ENCODE assay signal across 9 cellular contexts in genomic region chr11:5204787-5205186, GRCh38. TPM values are rescaled to one million over a fixed set of nuclear protein-coding genes. Genes with fewer than 3 reads are reported as not detected.
DNase-seq lines count a peak whose midpoint lies in the region; ATAC-seq and TF ChIP-seq lines count a peak whose summit lies in the region.
"Had no signal": no experiment of that assay in that cellular context is flagged by ENCODE, and none has a peak within 500 bp of the region (broad histone marks: within the 10 kb centered on the region; RNA-seq: fewer than 3 reads in every experiment).

No MANE protein-coding gene starts in this region.

- DNase-seq in COR-L47 (lab: John Stamatoyannopoulos, UW) (peak; percentile 1), GM19240 (ENCODE audit: insufficient read length, low spot score) (peak; percentile 19), KBM-7 (peak; percentile 34), astrocyte of the cerebellum (ENCODE audit: low read depth) (peak; percentile 46), lower lobe of right lung (no peak), tibial artery (no peak)
- no peak for DNase-seq in natural killer cell treated with Interleukin-12 subunit alpha and Interleukin-12 subunit beta and Interleukin-15 and Interleukin-18, amount 100 ng/mL, for 72 hours (ENCODE audit: low spot score)

- H3K27me3 Mint-ChIP-seq in natural killer cell treated with Interleukin-12 subunit alpha and Interleukin-12 subunit beta and Interleukin-15 and Interleukin-18, amount 100 ng/mL, for 72 hours, result peaks cover under 1 to 9% of the 10 kb centered on the region in 2 donors

- no peak overlapping the region for H3K4me3 Mint-ChIP-seq in natural killer cell treated with Interleukin-12 subunit alpha and Interleukin-12 subunit beta and Interleukin-15 and Interleukin-18, amount 100 ng/mL, for 72 hours

- in situ Hi-C loops in KBM-7 (cut with MboI; ENCODE audit: low pct_unique_long_range_greater_than_20kb, low sequenced_read_pairs) (no loop called here), astrocyte of the cerebellum (cut with HindIII; ENCODE audit: low sequenced_read_pairs) (no loop called here)

- H3K4me1 Mint-ChIP-seq in natural killer cell treated with Interleukin-12 subunit alpha and Interleukin-12 subunit beta and Interleukin-15 and Interleukin-18, amount 100 ng/mL, for 72 hours (ENCODE audit: low read depth in 2 of 2), result no peaks in the 10 kb centered on the region

- no peaks in the 10 kb centered on the region for H3K36me3 Mint-ChIP-seq in natural killer cell treated with Interleukin-12 subunit alpha and Interleukin-12 subunit beta and Interleukin-15 and Interleukin-18, amount 100 ng/mL, for 72 hours

- no peaks in the 10 kb centered on the region for H3K9me3 ChIP-seq in lower lobe of right lung
- no peaks in the 10 kb centered on the region for H3K9me3 ChIP-seq in tibial artery

- H3K27ac Mint-ChIP-seq in natural killer cell treated with Interleukin-12 subunit alpha and Interleukin-12 subunit beta and Interleukin-15 and Interleukin-18, amount 100 ng/mL, for 72 hours, result no peak overlapping the region

- H3K27me3 ChIP-seq in lower lobe of right lung (ENCODE audit: low read depth) (no peaks in the 10 kb centered on the region), tibial artery (no peaks in the 10 kb centered on the region)

- peak; percentile 59 for TF ChIP-seq CTCF in astrocyte of the cerebellum (IDR thresholded peaks at IDR 0.05; ENCODE audit: low read depth, low read length, missing control alignments)
- peak; percentile 39 for TF ChIP-seq CTCF in lower lobe of right lung (IDR thresholded peaks at IDR 0.05)
- peak in 1 of 2 experiments; percentile 30 for TF ChIP-seq CTCF in tibial artery (IDR thresholded peaks at IDR 0.05)

- H3K27ac ChIP-seq in lower lobe of right lung (no peak overlapping the region), tibial artery (no peak overlapping the region)

- H3K36me3 ChIP-seq in lower lobe of right lung, result no peaks in the 10 kb centered on the region
- H3K36me3 ChIP-seq in tibial artery, result no peaks in the 10 kb centered on the region

- H3K4me1 ChIP-seq in lower lobe of right lung (no peaks in the 10 kb centered on the region), tibial artery (no peaks in the 10 kb centered on the region)

- intact Hi-C loops in lower lobe of right lung (cut with DNase I) (no loop called here), tibial artery (cut with DNase I; ENCODE audit: low total_unique reads) (no loop called here)

- H3K4me3 ChIP-seq in astrocyte of the cerebellum (ENCODE audit: low read depth, low read length) (no peak overlapping the region), lower lobe of right lung (no peak overlapping the region), tibial artery (no peak overlapping the region)

- H3K9me3 Mint-ChIP-seq in natural killer cell treated with Interleukin-12 subunit alpha and Interleukin-12 subunit beta and Interleukin-15 and Interleukin-18, amount 100 ng/mL, for 72 hours, result no peaks in the 10 kb centered on the region

- ATAC-seq in lower lobe of right lung (peak in 1 of 2 donors; percentile 41), HG03280 (IDR thresholded peaks at IDR 0.05; ENCODE audit: unreplicated experiment) (no peak)
- ATAC-seq in natural killer cell treated with Interleukin-12 subunit alpha and Interleukin-12 subunit beta and Interleukin-15 and Interleukin-18, amount 100 ng/mL, for 72 hours, result no peak

RNA-seq across cellular contexts. Expression of gene OR51V1, which starts 4.3 kb away (rescaled TPM):
- total RNA-seq in lower lobe of right lung, result not detected
- total RNA-seq in natural killer cell treated with Interleukin-12 subunit alpha and Interleukin-12 subunit beta and Interleukin-15 and Interleukin-18, amount 100 ng/mL, for 72 hours, result not detected
- total RNA-seq: skeletal muscle tissue had no signal

RNA-seq across cellular contexts. Expression of gene HBB, which starts 22.1 kb away (rescaled TPM):
- total RNA-seq in lower lobe of right lung, result 323 TPM
- not detected for total RNA-seq in natural killer cell treated with Interleukin-12 subunit alpha and Interleukin-12 subunit beta and Interleukin-15 and Interleukin-18, amount 100 ng/mL, for 72 hours

RNA-seq across cellular contexts. Expression of gene HBD, which starts 29.5 kb away (rescaled TPM):
- total RNA-seq in lower lobe of right lung, result not detected
- not detected for total RNA-seq in natural killer cell treated with Interleukin-12 subunit alpha and Interleukin-12 subunit beta and Interleukin-15 and Interleukin-18, amount 100 ng/mL, for 72 hours
- total RNA-seq: skeletal muscle tissue had no signal

RNA-seq across cellular contexts. Expression of gene HBG1, which starts 44.9 kb away (rescaled TPM):
- not detected for total RNA-seq in lower lobe of right lung
- total RNA-seq in natural killer cell treated with Interleukin-12 subunit alpha and Interleukin-12 subunit beta and Interleukin-15 and Interleukin-18, amount 100 ng/mL, for 72 hours, result not detected

RNA-seq across cellular contexts. Expression of gene HBG2, which starts 49.8 kb away (rescaled TPM):
- 0.89 TPM for total RNA-seq in lower lobe of right lung
- total RNA-seq in natural killer cell treated with Interleukin-12 subunit alpha and Interleukin-12 subunit beta and Interleukin-15 and Interleukin-18, amount 100 ng/mL, for 72 hours, result not detected

Comparison
In these comparisons a context has a peak if more than half of its experiments do, and no peak if none do; other contexts are left out.
1. DNase-seq: peak in COR-L47 (single experiment), GM19240 (single experiment), KBM-7 (single experiment) and astrocyte of the cerebellum (single experiment); none in lower lobe of right lung (single experiment), tibial artery (0 of 2) and natural killer cell treated with Interleukin-12 subunit alpha and Interleukin-12 subunit beta and Interleukin-15 and Interleukin-18, amount 100 ng/mL, for 72 hours (single experiment).